24 cellular contexts compared by ENCODE assay signal in the genomic region with DNA sequence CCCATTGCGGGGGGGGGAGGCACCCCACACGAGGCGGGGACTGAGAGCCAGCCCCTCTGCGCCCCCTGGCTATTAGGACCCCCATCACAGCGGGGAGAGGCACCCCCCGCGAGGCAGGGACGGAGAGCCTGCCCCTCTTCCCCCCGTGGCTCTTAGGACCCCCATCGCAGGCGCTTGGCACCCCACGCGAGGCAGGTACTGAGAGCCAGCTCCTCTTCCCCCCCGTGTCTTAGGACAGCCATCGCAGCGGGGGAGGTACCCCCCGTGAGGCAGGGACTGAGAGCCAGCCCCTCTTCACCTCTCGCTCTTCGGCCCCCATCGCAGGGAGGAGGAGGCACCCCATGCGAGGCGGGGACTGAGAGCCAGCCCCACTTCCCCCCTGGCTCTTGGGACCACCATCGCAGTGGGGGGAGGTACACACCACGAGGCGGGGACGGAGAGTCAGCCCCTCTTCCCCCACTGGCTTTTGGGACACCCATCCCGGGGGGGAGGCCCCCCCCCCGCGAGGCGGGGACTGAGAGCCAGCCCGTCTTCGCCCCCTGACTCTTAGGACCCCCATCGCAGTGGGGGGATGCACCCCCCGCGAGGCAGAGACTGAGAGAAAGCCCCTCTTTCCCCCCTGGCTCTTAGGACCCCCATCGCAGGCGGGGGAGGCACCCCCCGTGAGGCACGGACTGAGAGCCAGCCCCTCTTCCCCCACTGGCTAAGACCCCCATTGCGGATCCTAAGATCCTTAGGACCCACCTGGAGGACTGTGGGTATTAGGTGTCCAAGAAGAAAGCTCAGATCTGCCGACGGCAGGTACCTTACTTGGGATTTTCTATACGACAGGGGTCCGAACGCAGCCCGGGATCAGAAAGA.
DNase-seq lines count a peak whose midpoint lies in the region; ATAC-seq and TF ChIP-seq lines count a peak whose summit lies in the region.
"Had no signal": no experiment of that assay in that cellular context is flagged by ENCODE, and none has a peak within 500 bp of the region (broad histone marks: within the 10 kb centered on the region; RNA-seq: fewer than 3 reads in every experiment).

No MANE protein-coding gene starts in this region.

- BruUV-seq in mammary epithelial cell (replicated peaks; lab: Mats Ljungman, UMichigan): no TSS peak

- H3K4me3 ChIP-seq in breast epithelium: peak overlapping the region; percentile 24 to 59 (median 25)
- H3K4me3 ChIP-seq in mammary epithelial cell (replicated peaks in 1 of 3; ENCODE audit: insufficient read depth in 1 of 3, low read depth in 2 of 3, low read length in 3 of 3): no peak overlapping the region
- peak overlapping the region; percentile 5 for H3K4me3 ChIP-seq in brain microvascular endothelial cell (ENCODE audit: low read depth, low read length)
- peak overlapping the region; percentile 43 for H3K4me3 ChIP-seq in lower lobe of right lung
- H3K4me3 ChIP-seq in stomach: peak overlapping the region in 3 of 4 donors; percentile 9 to 25 (median 16)
- H3K4me3 ChIP-seq: transverse colon had no signal

- intact Hi-C loops in breast epithelium (cut with DNase I; ENCODE audit: low total_unique reads) (no loop called here), mammary epithelial cell (cut with micrococcal nuclease) (no loop called here), lower lobe of right lung (cut with DNase I) (no loop called here), stomach (cut with DNase I; ENCODE audit: low total_unique reads) (no loop called here)

- no peaks in the 10 kb centered on the region for H3K4me1 ChIP-seq in breast epithelium
- H3K4me1 ChIP-seq in mammary epithelial cell (ENCODE audit: insufficient read depth, low read length): no peaks in the 10 kb centered on the region
- no peaks in the 10 kb centered on the region for H3K4me1 ChIP-seq in lower lobe of right lung
- no peaks in the 10 kb centered on the region for H3K4me1 ChIP-seq in stomach
- H3K4me1 ChIP-seq: spleen, transverse colon had no signal

- DNase-seq in breast epithelium (ENCODE audit: low spot score in 2 of 2) (no peak), mammary epithelial cell (no peak), brain microvascular endothelial cell (no peak), lower lobe of right lung (no peak), stomach (no peak)
- DNase-seq: 8988T; activated CD4-positive, alpha-beta T cell treated with anti-CD3 and anti-CD28 coated beads for 4 hours; activated naive CD4-positive, alpha-beta T cell treated with anti-CD3 and anti-CD28 coated beads, Interleukin-2, amount 50 U/mL, for 16 hours; AML-193; anterior cingulate cortex; CD8-positive, alpha-beta memory T cell; central memory CD4-positive, alpha-beta T cell; DMS53; IMR-90; NCI-H1105; NCI-H2081; SIG-M5; spleen; stimulated activated CD4-positive, alpha-beta T cell treated with anti-CD3 and anti-CD28 coated beads, Interleukin-4, amount 100 ng/mL, for 1 hour; stimulated activated naive CD4-positive, alpha-beta T cell; transverse colon had no signal

- 76% methylated on average over 4 of the region's 46 CpGs for WGBS in mammary epithelial cell (ENCODE audit: low coverage, missing lambda C conversion rate)
- WGBS in stomach, 5 donors: 64 to 92% (median 84%) methylated on average over 9 to 46 of the region's 46 CpGs

- H3K9me3 ChIP-seq in breast epithelium: no peaks in the 10 kb centered on the region
- H3K9me3 ChIP-seq in mammary epithelial cell (replicated peaks; ENCODE audit: insufficient read depth, low read length): no peaks in the 10 kb centered on the region
- no peaks in the 10 kb centered on the region for H3K9me3 ChIP-seq in lower lobe of right lung
- no peaks in the 10 kb centered on the region for H3K9me3 ChIP-seq in stomach
- H3K9me3 ChIP-seq: transverse colon had no signal

- dilution Hi-C loops in mammary epithelial cell (cut with HindIII; ENCODE audit: low sequenced_read_pairs): no loop called here

- no peak for ATAC-seq in lower lobe of right lung
- no peak for ATAC-seq in HG02884 (IDR thresholded peaks at IDR 0.05; ENCODE audit: unreplicated experiment)
- ATAC-seq in HG03095 (IDR thresholded peaks at IDR 0.05; ENCODE audit: unreplicated experiment): no peak
- ATAC-seq in GM18861 (IDR thresholded peaks at IDR 0.05; ENCODE audit: unreplicated experiment): no peak

- H3K27me3 ChIP-seq in breast epithelium: no peaks in the 10 kb centered on the region
- no peaks in the 10 kb centered on the region for H3K27me3 ChIP-seq in mammary epithelial cell (ENCODE audit: insufficient read depth, low read length)
- no peaks in the 10 kb centered on the region for H3K27me3 ChIP-seq in brain microvascular endothelial cell (replicated peaks)
- H3K27me3 ChIP-seq in lower lobe of right lung (ENCODE audit: low read depth): no peaks in the 10 kb centered on the region
- H3K27me3 ChIP-seq in stomach: no peaks in the 10 kb centered on the region
- H3K27me3 ChIP-seq: spleen, transverse colon had no signal

- no peak overlapping the region for H2AFZ ChIP-seq in mammary epithelial cell (ENCODE audit: low read depth, low read length)

- TF ChIP-seq POLR2A in breast epithelium (IDR thresholded peaks at IDR 0.05) (no peak), stomach (IDR thresholded peaks at IDR 0.05) (no peak)

- H3K9ac ChIP-seq in mammary epithelial cell (ENCODE audit: insufficient read depth, low read length): no peak overlapping the region

- TF ChIP-seq EP300 in stomach (IDR thresholded peaks at IDR 0.05): no peak

- H3K27ac ChIP-seq in breast epithelium (peak overlapping the region in 1 of 2 donors; percentile 25), mammary epithelial cell (ENCODE audit: insufficient read depth, low read depth, low read length) (no peak overlapping the region), brain microvascular endothelial cell (no peak overlapping the region), lower lobe of right lung (no peak overlapping the region), stomach (no peak overlapping the region)
- H3K27ac ChIP-seq: spleen, transverse colon had no signal

- no peaks in the 10 kb centered on the region for H4K20me1 ChIP-seq in mammary epithelial cell (ENCODE audit: insufficient read depth, low read length)

- in situ Hi-C loops in mammary epithelial cell (cut with MboI; ENCODE audit: low sequenced_read_pairs in 2 of 2): no loop called here
- in situ Hi-C loops in brain microvascular endothelial cell (cut with HindIII; ENCODE audit: low pct_ligation_motif_present, low sequenced_read_pairs): no loop called here

- H3K4me2 ChIP-seq in mammary epithelial cell (ENCODE audit: insufficient read depth, low read depth, low read length): no peak overlapping the region

- H3K36me3 ChIP-seq in breast epithelium: no peaks in the 10 kb centered on the region
- H3K36me3 ChIP-seq in mammary epithelial cell (ENCODE audit: insufficient read depth, low read length): no peaks in the 10 kb centered on the region
- no peaks in the 10 kb centered on the region for H3K36me3 ChIP-seq in brain microvascular endothelial cell (replicated peaks)
- no peaks in the 10 kb centered on the region for H3K36me3 ChIP-seq in lower lobe of right lung
- no peaks in the 10 kb centered on the region for H3K36me3 ChIP-seq in stomach
- H3K36me3 ChIP-seq: transverse colon had no signal

- CTCF ChIA-PET in mammary epithelial cell (lab: Charles Lee; ENCODE audit: low non-redundant PET): no interaction called here

- no peaks in the 10 kb centered on the region for H3K79me2 ChIP-seq in mammary epithelial cell (ENCODE audit: insufficient read depth, low read length)

- TF ChIP-seq CTCF in breast epithelium (IDR thresholded peaks at IDR 0.05) (no peak), mammary epithelial cell (conservative IDR thresholded peaks at IDR 0.05 in 1 of 2, IDR thresholded peaks at IDR 0.05 in 1 of 2; ENCODE audit: extremely low read depth in 1 of 2, insufficient read depth in 1 of 2, low read depth in 1 of 2, low read length in 2 of 2) (no peak), brain microvascular endothelial cell (IDR thresholded peaks at IDR 0.05; ENCODE audit: low read depth, low read length, missing control alignments) (no peak), lower lobe of right lung (IDR thresholded peaks at IDR 0.05) (no peak), stomach (IDR thresholded peaks at IDR 0.05) (no peak)

Comparison
In these comparisons a context has a peak if more than half of its experiments do, and no peak if none do; other contexts are left out.
1. H3K4me3 ChIP-seq: peak in breast epithelium (3 of 3), brain microvascular endothelial cell (single experiment), lower lobe of right lung (single experiment) and stomach (3 of 4); none in mammary epithelial cell (0 of 3).